11 cellular contexts compared by ENCODE assay signal in genomic region chr12:84913151-84913550, GRCh38. TPM values are rescaled to one million over a fixed set of nuclear protein-coding genes. Genes with fewer than 3 reads are reported as not detected.
DNase-seq lines count a peak whose midpoint lies in the region; ATAC-seq, FAIRE-seq and TF ChIP-seq lines count a peak whose summit lies in the region.
"Had no signal": no experiment of that assay in that cellular context is flagged by ENCODE, and none has a peak within 500 bp of the region (broad histone marks: within the 10 kb centered on the region; RNA-seq: fewer than 3 reads in every experiment).

No MANE protein-coding gene starts in this region.

- H4K20me1 ChIP-seq in endothelial cell of umbilical vein (replicated peaks; ENCODE audit: control insufficient read depth, extremely low read depth, insufficient read depth, low read length) (no peaks in the 10 kb centered on the region), neural cell (ENCODE audit: insufficient read depth) (no peaks in the 10 kb centered on the region)

- no peaks in the 10 kb centered on the region for H3K9me1 ChIP-seq in endothelial cell of umbilical vein (replicated peaks; ENCODE audit: control insufficient read depth, extremely low read depth, insufficient read depth, low read length)

- H3K27ac ChIP-seq in endothelial cell of umbilical vein (ENCODE audit: insufficient read depth, low read depth, low read length), result no peak overlapping the region
- peak overlapping the region; percentile 37 for H3K27ac ChIP-seq in neural cell (ENCODE audit: low read length)
- no peak overlapping the region for H3K27ac ChIP-seq in colonic mucosa
- H3K27ac ChIP-seq: spleen had no signal

- H3K4me2 ChIP-seq in endothelial cell of umbilical vein (ENCODE audit: insufficient read depth, low read length), result peak overlapping the region; percentile 82
- peak overlapping the region; percentile 42 for H3K4me2 ChIP-seq in neural cell (ENCODE audit: low read length)

- TF ChIP-seq CTCF in endothelial cell of umbilical vein (IDR thresholded peaks at IDR 0.05; ENCODE audit: extremely low read depth in 1 of 2, insufficient read depth in 1 of 2, low read depth in 1 of 2, low read length in 2 of 2), result no peak
- no peak for TF ChIP-seq CTCF in neural cell (IDR thresholded peaks at IDR 0.05; ENCODE audit: poor library complexity, severe bottlenecking)
- no peak for TF ChIP-seq CTCF in colonic mucosa (IDR thresholded peaks at IDR 0.05)

- no peak for TF ChIP-seq POLR2A in endothelial cell of umbilical vein (IDR thresholded peaks at IDR 0.05; ENCODE audit: low read depth, low read length)

- H3K27me3 ChIP-seq in endothelial cell of umbilical vein (ENCODE audit: control insufficient read depth in 2 of 2, insufficient read depth in 2 of 2, low read length in 2 of 2) (peaks cover 19 to 34% of the 10 kb centered on the region in 2 experiments), neural cell (ENCODE audit: insufficient read depth, low read depth, low read length) (peaks cover 8% of the 10 kb centered on the region), colonic mucosa (peaks cover 20% of the 10 kb centered on the region)

- BruUV-seq in endothelial cell of umbilical vein (replicated peaks; lab: Mats Ljungman, UMichigan), result no TSS peak

- H3K4me3 ChIP-seq in endothelial cell of umbilical vein (replicated peaks in 1 of 3; ENCODE audit: insufficient read depth in 1 of 3, low read depth in 1 of 3, low read length in 3 of 3), result peak overlapping the region in 2 of 3 experiments; percentile 8 to 32
- peak overlapping the region; percentile 85 for H3K4me3 ChIP-seq in neural cell (ENCODE audit: low read length)
- no peak overlapping the region for H3K4me3 ChIP-seq in colonic mucosa

- H3K9ac ChIP-seq in endothelial cell of umbilical vein (replicated peaks; ENCODE audit: extremely low read depth, insufficient read depth, low read length), result no peak overlapping the region
- H3K9ac ChIP-seq in neural cell (ENCODE audit: low read length), result peak overlapping the region; percentile 82
- no peak overlapping the region for H3K9ac ChIP-seq in colonic mucosa (ENCODE audit: low read depth in 2 of 2, low read length in 2 of 2)

- TF ChIP-seq RAD21 in neural cell (conservative IDR thresholded peaks at IDR 0.05), result no peak

- no peak for FAIRE-seq in endothelial cell of umbilical vein (lab: Jason Lieb, UNC)
- FAIRE-seq: colon, G401.6 had no signal

- intact Hi-C loops in endothelial cell of umbilical vein (cut with micrococcal nuclease), result loop anchor here (10.0 kb wide), 1 partner anchor 372 kb away; the partner anchor contains the start of gene ALX1
- intact Hi-C loops in colonic mucosa (cut with DNase I), result no loop called here

- DNase-seq in AG08396 (ENCODE audit: low spot score), result peak; percentile 2
- DNase-seq in NCI-H526 treated with DMSO at 0.1 percent for 48 hours (lab: John Stamatoyannopoulos, UW), result peak; percentile 48
- no peak for DNase-seq in endothelial cell of umbilical vein (ENCODE audit: low read depth, low spot score)
- no peak for DNase-seq in NCI-H2196 treated with DMSO at 0.1 percent for 48 hours (lab: John Stamatoyannopoulos, UW; ENCODE audit: unreplicated experiment)
- no peak for DNase-seq in colonic mucosa
- DNase-seq: spleen had no signal

- H2AFZ ChIP-seq in endothelial cell of umbilical vein (ENCODE audit: low read depth, low read length) (peak overlapping the region; percentile 88), neural cell (ENCODE audit: low read depth, low read length) (peak overlapping the region; percentile 73)

- H3F3A ChIP-seq in neural cell (ENCODE audit: insufficient read depth, low read length, poor library complexity, severe bottlenecking), result no peaks in the 10 kb centered on the region

- CTCF ChIA-PET in endothelial cell of umbilical vein (lab: Charles Lee), result interaction anchor here (6.2 kb wide), 1 partner anchor 117 kb away, joined by 43 read pairs; no protein-coding TSS in a partner anchor

- TF ChIP-seq EP300 in neural cell (conservative IDR thresholded peaks at IDR 0.05; ENCODE audit: poor library complexity, severe bottlenecking), result no peak

- ATAC-seq in GM18519 (IDR thresholded peaks at IDR 0.05; ENCODE audit: low FRiP score, unreplicated experiment) (no peak), GM19452 (IDR thresholded peaks at IDR 0.05; ENCODE audit: unreplicated experiment) (no peak)

- H3K36me3 ChIP-seq in endothelial cell of umbilical vein (ENCODE audit: control insufficient read depth in 2 of 2, extremely low read depth in 1 of 2, insufficient read depth in 2 of 2, low read length in 2 of 2) (no peaks in the 10 kb centered on the region), neural cell (ENCODE audit: insufficient read depth, low read length) (no peaks in the 10 kb centered on the region), colonic mucosa (no peaks in the 10 kb centered on the region)
- H3K36me3 ChIP-seq: spleen had no signal

- dilution Hi-C loops in endothelial cell of umbilical vein (cut with MboI; ENCODE audit: extremely low pct_ligation_motif_present, low sequenced_read_pairs), result no loop called here

- H3K9me3 ChIP-seq in endothelial cell of umbilical vein (replicated peaks; ENCODE audit: control insufficient read depth, insufficient read depth, low read length) (no peaks in the 10 kb centered on the region), neural cell (ENCODE audit: low read length) (no peaks in the 10 kb centered on the region), colonic mucosa (no peaks in the 10 kb centered on the region)

- H3K4me1 ChIP-seq in endothelial cell of umbilical vein (ENCODE audit: control insufficient read depth, extremely low read depth, insufficient read depth, low read length), result peaks cover 23% of the 10 kb centered on the region
- no peaks in the 10 kb centered on the region for H3K4me1 ChIP-seq in colonic mucosa

- POLR2A ChIA-PET in endothelial cell of umbilical vein (lab: Charles Lee), result no interaction called here

- H3K9me2 ChIP-seq in neural cell (ENCODE audit: insufficient read depth, low read length), result no peaks in the 10 kb centered on the region

- no peaks in the 10 kb centered on the region for H3K79me2 ChIP-seq in endothelial cell of umbilical vein (ENCODE audit: control insufficient read depth, insufficient read depth, low read length)
- no peaks in the 10 kb centered on the region for H3K79me2 ChIP-seq in neural cell (replicated peaks; ENCODE audit: insufficient read depth, low read length)

TF ChIP-seq in endothelial cell of umbilical vein, 7 proteins besides CTCF, POLR2A, EP300 and RAD21:
- TF ChIP-seq MYC (IDR thresholded peaks at IDR 0.05; ENCODE audit: low read depth, low read length), result no peak
- no peak for TF ChIP-seq FOS (IDR thresholded peaks at IDR 0.05; ENCODE audit: borderline replicate concordance, insufficient read depth, low read length)

TF ChIP-seq in neural cell, 6 proteins besides CTCF, POLR2A, EP300 and RAD21:
- TF ChIP-seq SMC3 (conservative IDR thresholded peaks at IDR 0.05; ENCODE audit: poor library complexity), result no peak
- TF ChIP-seq TAF1 (IDR thresholded peaks at IDR 0.05; ENCODE audit: low read depth), result no peak
- no peak for TF ChIP-seq EZH2 (IDR thresholded peaks at IDR 0.05; ENCODE audit: borderline replicate concordance, insufficient read depth, low read length, poor library complexity, severe bottlenecking)
TF ChIP-seq in neural cell: peak in this region for 0.

RNA-seq across cellular contexts. Expression of gene SLC6A15, which starts 0.6 kb away (rescaled TPM):
- total RNA-seq in endothelial cell of umbilical vein (0.24 and 1.1 TPM in 2 replicates), colonic mucosa (1 to 10 TPM in 1 of 2 donors, under 1 TPM in 1; 0.32 to 1.1 TPM)
- polyA plus RNA-seq in endothelial cell of umbilical vein (0.03 TPM in 1 of 2 replicates, not detected in the other), neural cell (11.4 and 13.3 TPM in 2 replicates)
- polyA plus RNA-seq in endothelial cell of umbilical vein (2011; cell fraction: cytosol; rRNA removed), result 0.03 and 0.04 TPM in 2 replicates
- polyA plus RNA-seq in endothelial cell of umbilical vein (2011; cell fraction: nucleus; rRNA removed), result 0.04 and 0.18 TPM in 2 replicates
- polyA plus RNA-seq in endothelial cell of umbilical vein (2012), result 0.87 and 1.4 TPM in 2 replicates
- polyA minus RNA-seq in endothelial cell of umbilical vein (0.08 TPM in 1 of 2 replicates, not detected in the other), neural cell (15.6 and 17.4 TPM in 2 replicates)
- 32.3 TPM for polyA minus RNA-seq in endothelial cell of umbilical vein (2011; cell fraction: cytosol; rRNA and poly(A)+ RNA removed)
- 0.63 TPM in 1 of 2 replicates, not detected in the other for polyA minus RNA-seq in endothelial cell of umbilical vein (2011; cell fraction: nucleus; rRNA and poly(A)+ RNA removed)

Comparison
In these comparisons a context has a peak if more than half of its experiments do, and no peak if none do; other contexts are left out.
1. DNase-seq: peak in AG08396 (single experiment) and NCI-H526 treated with DMSO at 0.1 percent for 48 hours (single experiment); none in endothelial cell of umbilical vein (single experiment), NCI-H2196 treated with DMSO at 0.1 percent for 48 hours (single experiment) and colonic mucosa (single experiment).